ENCODE assay signal across 29 cellular contexts in the genomic region with DNA sequence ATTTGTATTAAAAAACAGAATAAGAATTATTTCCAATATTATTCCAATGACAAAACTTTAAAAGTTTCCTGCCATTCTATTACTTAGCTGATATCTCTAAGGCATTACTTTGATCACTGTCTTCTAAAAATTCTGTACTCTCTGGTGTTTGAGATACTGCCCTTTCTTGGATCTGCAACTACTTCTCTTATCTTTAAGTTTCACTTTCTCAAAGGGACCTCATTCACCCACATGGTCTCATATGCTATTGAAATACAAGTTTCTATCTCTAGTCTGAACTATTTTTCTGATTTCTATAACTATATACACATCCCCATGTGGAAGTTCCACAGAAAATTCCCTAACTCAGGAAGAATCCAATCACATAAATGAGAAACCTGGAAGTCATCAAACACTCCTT. TPM values are rescaled to one million over a fixed set of nuclear protein-coding genes. Genes with fewer than 3 reads are reported as not detected.
A peak's percentile ranks its signal among the peaks of the same experiment; 100 is the strongest.
DNase-seq lines count a peak whose midpoint lies in the region; ATAC-seq and TF ChIP-seq lines count a peak whose summit lies in the region.
"Had no signal": no experiment of that assay in that cellular context is flagged by ENCODE, and none has a peak within 500 bp of the region (broad histone marks: within the 10 kb centered on the region; RNA-seq: fewer than 3 reads in every experiment).

No MANE protein-coding gene starts in this region.

- no peak overlapping the region for H2AFZ ChIP-seq in osteoblast (ENCODE audit: low read length)

- no peak for TF ChIP-seq CTCF in ovary (IDR thresholded peaks at IDR 0.05)
- TF ChIP-seq CTCF in osteoblast (IDR thresholded peaks at IDR 0.05; ENCODE audit: extremely low read depth, low read depth, low read length), result no peak

- no peaks in the 10 kb centered on the region for H4K20me1 ChIP-seq in osteoblast (ENCODE audit: insufficient read depth, low read length)

- no peaks in the 10 kb centered on the region for H3K79me2 ChIP-seq in osteoblast (ENCODE audit: insufficient read depth, low read length)

- no peak for DNase-seq in NOMO-1 (lab: John Stamatoyannopoulos, UW; ENCODE audit: unreplicated experiment in 2 of 2)
- no peak for DNase-seq in ovary
- DNase-seq in activated CD4-positive, alpha-beta T cell treated with anti-CD3 and anti-CD28 coated beads for 4 hours, result no peak
- no peak for DNase-seq in osteoblast (ENCODE audit: insufficient read length, low spot score, missing footprints)
- DNase-seq: activated naive CD8-positive, alpha-beta T cell treated with anti-CD3 and anti-CD28 coated beads, Interleukin-2, amount 50 U/mL, for 24 hours; C1 segment of cervical spinal cord; DMS 273 treated with DMSO at 0.1 percent for 48 hours; foreskin keratinocyte; GF-D8; HCEC 1CT; hypothalamus; Karpas-422; kidney glomerular epithelial cell; NCI-H1417; NCI-H2171; NCI-H69; PC-3; stimulated activated CD4-positive, alpha-beta T cell treated with anti-CD3 and anti-CD28 coated beads, Interleukin-4, amount 100 ng/mL, for 1 hour had no signal

- TF ChIP-seq POLR2A in GM18505 (IDR thresholded peaks at IDR 0.05; ENCODE audit: borderline replicate concordance, extremely low read depth, insufficient read depth, insufficient read length), result no peak
- no peak for TF ChIP-seq POLR2A in ovary (IDR thresholded peaks at IDR 0.05)

- H3K27ac ChIP-seq in ovary, result no peak overlapping the region
- H3K27ac ChIP-seq in osteoblast (ENCODE audit: low read depth, low read length), result no peak overlapping the region
- H3K27ac ChIP-seq: foreskin keratinocyte, skin epidermis had no signal

- ATAC-seq in GM18505 (IDR thresholded peaks at IDR 0.05; ENCODE audit: unreplicated experiment) (peak; percentile 60), GM21360 (IDR thresholded peaks at IDR 0.05; ENCODE audit: unreplicated experiment) (peak; percentile 86), HG02678 (IDR thresholded peaks at IDR 0.05; ENCODE audit: unreplicated experiment) (peak; percentile 76), HG03354 (IDR thresholded peaks at IDR 0.05; ENCODE audit: poor library complexity, severe bottlenecking, unreplicated experiment) (peak; percentile 70)
- ATAC-seq: activated naive CD8-positive, alpha-beta T cell treated with anti-CD3 and anti-CD28 coated beads, Interleukin-2, amount 50 U/mL, for 24 hours; activated T-helper 17 cell treated with anti-CD3 and anti-CD28 coated beads, Interleukin-2, amount 50 U/mL, for 72 hours; foreskin keratinocyte; PC-3 had no signal

- H3K4me1 ChIP-seq in ovary (ENCODE audit: insufficient read depth) (no peaks in the 10 kb centered on the region), osteoblast (ENCODE audit: insufficient read depth, low read length) (peaks cover 14% of the 10 kb centered on the region)

- no peak for TF ChIP-seq EP300 in ovary (IDR thresholded peaks at IDR 0.05)

- H3K27me3 ChIP-seq in ovary (no peaks in the 10 kb centered on the region), osteoblast (ENCODE audit: insufficient read depth, low read length) (no peaks in the 10 kb centered on the region)
- H3K27me3 ChIP-seq: foreskin keratinocyte had no signal

- H3K4me3 ChIP-seq in ovary (no peak overlapping the region), osteoblast (ENCODE audit: insufficient read depth, low read length) (no peak overlapping the region)
- H3K4me3 ChIP-seq: skin epidermis had no signal

- no peak overlapping the region for H3K4me2 ChIP-seq in osteoblast (ENCODE audit: insufficient read depth, low read length)

- H3K9me3 ChIP-seq in ovary, result no peaks in the 10 kb centered on the region
- no peaks in the 10 kb centered on the region for H3K9me3 ChIP-seq in osteoblast (ENCODE audit: low read depth, low read length)

- intact Hi-C loops in ovary (cut with DNase I), result no loop called here

- H3K36me3 ChIP-seq in ovary (no peaks in the 10 kb centered on the region), osteoblast (ENCODE audit: insufficient read depth, low read length) (no peaks in the 10 kb centered on the region)

RNA-seq across cellular contexts. Expression of gene TMPRSS11E, which starts 22.2 kb away (rescaled TPM):
- total RNA-seq in ovary (not detected), osteoblast (0.29 TPM in 1 of 2 replicates, not detected in the other)
- polyA plus RNA-seq in ovary, result not detected
- total RNA-seq: A673; activated T-helper 17 cell treated with anti-CD3 and anti-CD28 coated beads, Interleukin-2, amount 50 U/mL, for 72 hours; dermis microvascular lymphatic vessel endothelial cell; HT1080; mesenteric fat pad; PC-3; T-helper 2 cell treated with Interferon-gamma antibody and Interleukin-4, amounts not matched to agents 100 ng/mL and 5 ng/mL, for 36 hours had no signal
